ENCODE assay signal across 8 cellular contexts in the genomic region with DNA sequence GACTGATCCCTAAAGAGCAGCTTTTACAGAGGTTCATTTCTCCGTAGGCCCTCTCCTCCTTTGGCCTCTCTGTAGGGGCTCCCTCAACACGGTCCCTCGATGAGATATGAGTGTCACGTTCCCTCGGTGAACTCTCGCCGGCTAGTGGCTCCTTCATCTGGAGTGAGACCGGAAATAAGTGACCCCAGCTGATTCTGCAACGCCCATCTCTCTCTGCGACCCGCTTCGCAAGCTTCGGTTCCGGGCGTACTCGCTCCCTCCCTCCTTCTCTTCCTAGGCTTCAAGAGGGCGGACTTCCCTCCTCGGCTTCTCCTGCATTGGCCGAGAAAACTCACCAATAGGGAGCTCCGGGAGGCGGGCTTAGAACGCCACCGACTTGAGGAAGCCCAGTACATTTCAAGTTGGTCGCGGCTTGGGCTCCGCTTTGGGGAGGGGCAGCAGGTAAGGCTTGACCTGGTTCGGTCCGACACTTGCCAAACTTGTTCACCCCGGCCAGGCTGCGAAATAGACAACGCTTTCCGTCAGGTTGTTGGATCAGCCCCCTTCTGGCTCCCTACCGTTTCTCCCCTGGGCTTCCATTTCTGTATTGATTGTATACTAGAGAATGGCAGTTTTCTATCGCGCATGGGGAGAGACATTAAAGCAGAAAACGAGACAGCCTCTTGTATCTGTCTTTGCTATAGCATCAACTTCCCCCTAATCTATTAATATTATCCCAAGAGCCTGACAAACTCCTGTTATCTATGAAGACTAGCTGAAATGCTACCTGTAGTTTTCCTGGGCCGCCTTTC. TPM values are rescaled to one million over a fixed set of nuclear protein-coding genes. Genes with fewer than 3 reads are reported as not detected.
A peak's percentile ranks its signal among the peaks of the same experiment; 100 is the strongest.
DNase-seq lines count a peak whose midpoint lies in the region; ATAC-seq and TF ChIP-seq lines count a peak whose summit lies in the region.

TSS of gene ANKRD34A (minus strand) at position 248 of the 791 bp plus-strand sequence. CDS start 2,816 bp downstream, outside the sequence.
TSS of gene POLR3GL (plus strand) at position 363 of the 791 bp plus-strand sequence. CDS start 10,176 bp downstream, outside the sequence.

- H3K27ac Mint-ChIP-seq in activated T-cell treated with anti-CD3 and anti-CD28 coated beads, Interleukin-2, amount 50 U/mL, for 72 hours = peak within 1 kb of the TSS; percentile 94
- peak within 1 kb of the TSS; percentile 87 to 98 (median 92) for H3K27ac Mint-ChIP-seq in naive thymus-derived CD4-positive, alpha-beta T cell
- peak within 1 kb of the TSS; percentile 86 for H3K27ac Mint-ChIP-seq in stimulated activated memory B cell treated with anti-CD40 and anti-IgM and Interleukin-4, amounts not matched to agents 10 μg/mL and 1 μg/mL and 100 μg/mL, for 72 hours

- H3K4me3 ChIP-seq in DND-41 (ENCODE audit: low read depth in 1 of 2, low read length in 2 of 2) (peak within 1 kb of the TSS; percentile 64 to 80), Peyer's patch (peak within 1 kb of the TSS; percentile 39 to 70 (median 56)), fibroblast of lung (replicated peaks in 1 of 4; ENCODE audit: control extremely low read depth in 1 of 4, insufficient read depth in 1 of 4, low read depth in 3 of 4, low read length in 4 of 4) (peak within 1 kb of the TSS; percentile 65 to 92 (median 74))
- peak within 1 kb of the TSS; percentile 87 for H3K4me3 ChIP-seq in naive thymus-derived CD4-positive, alpha-beta T cell (ENCODE audit: low read length)

- DNase-seq in DND-41 = peak; percentile 93
- peak; percentile 85 for DNase-seq in KG1 (lab: John Stamatoyannopoulos, UW)
- peak; percentile 93 to 99 (median 98) for DNase-seq in Peyer's patch
- peak; percentile 90 to 95 for DNase-seq in activated T-cell treated with anti-CD3 and anti-CD28 coated beads, Interleukin-2, amount 50 U/mL, for 72 hours
- DNase-seq in fibroblast of lung (ENCODE audit: low read depth in 2 of 2) = peak; percentile 92 to 93
- peak; percentile 71 to 94 (median 89) for DNase-seq in naive thymus-derived CD4-positive, alpha-beta T cell

- H3K4me1 Mint-ChIP-seq in activated T-cell treated with anti-CD3 and anti-CD28 coated beads, Interleukin-2, amount 50 U/mL, for 72 hours (ENCODE audit: low read depth) = peaks cover 47% of the 10 kb centered on the region
- peaks cover 35 to 60% (median 54%) of the 10 kb centered on the region in 7 donors for H3K4me1 Mint-ChIP-seq in naive thymus-derived CD4-positive, alpha-beta T cell
- peaks cover 59% of the 10 kb centered on the region for H3K4me1 Mint-ChIP-seq in stimulated activated memory B cell treated with anti-CD40 and anti-IgM and Interleukin-4, amounts not matched to agents 10 μg/mL and 1 μg/mL and 100 μg/mL, for 72 hours

- H3K9me3 ChIP-seq in DND-41 (ENCODE audit: insufficient read depth, low read length, severe bottlenecking) (no peaks in the 10 kb centered on the region), Peyer's patch (peaks cover 0 to 4% (median 0%) of the 10 kb centered on the region in 4 donors), fibroblast of lung (ENCODE audit: control insufficient read depth, insufficient read depth, low read depth, low read length) (no peaks in the 10 kb centered on the region)
- no peaks in the 10 kb centered on the region for H3K9me3 ChIP-seq in naive thymus-derived CD4-positive, alpha-beta T cell (ENCODE audit: control insufficient read depth in 2 of 3, low read length in 3 of 3)

- H3K27ac ChIP-seq in DND-41 (ENCODE audit: low read length) (peak within 1 kb of the TSS; percentile 74), Peyer's patch (peak within 1 kb of the TSS; percentile 71 to 98 (median 84)), fibroblast of lung (ENCODE audit: insufficient read depth, low read length) (peak within 1 kb of the TSS; percentile 87)
- peak within 1 kb of the TSS; percentile 84 for H3K27ac ChIP-seq in naive thymus-derived CD4-positive, alpha-beta T cell (ENCODE audit: low read depth, low read length)

- TF ChIP-seq POLR2A in Peyer's patch (IDR thresholded peaks at IDR 0.05) = peak; percentile 81 to 94

- H3K4me3 Mint-ChIP-seq in activated T-cell treated with anti-CD3 and anti-CD28 coated beads, Interleukin-2, amount 50 U/mL, for 72 hours = peak within 1 kb of the TSS; percentile 90 to 94
- H3K4me3 Mint-ChIP-seq in naive thymus-derived CD4-positive, alpha-beta T cell = peak within 1 kb of the TSS; percentile 88 to 99 (median 96)
- H3K4me3 Mint-ChIP-seq in stimulated activated memory B cell treated with anti-CD40 and anti-IgM and Interleukin-4, amounts not matched to agents 10 μg/mL and 1 μg/mL and 100 μg/mL, for 72 hours = peak within 1 kb of the TSS; percentile 85

- H3K27me3 Mint-ChIP-seq in activated T-cell treated with anti-CD3 and anti-CD28 coated beads, Interleukin-2, amount 50 U/mL, for 72 hours (ENCODE audit: low read depth) = no peaks in the 10 kb centered on the region
- peaks cover 0 to 4% (median 0%) of the 10 kb centered on the region in 5 donors for H3K27me3 Mint-ChIP-seq in naive thymus-derived CD4-positive, alpha-beta T cell
- H3K27me3 Mint-ChIP-seq in stimulated activated memory B cell treated with anti-CD40 and anti-IgM and Interleukin-4, amounts not matched to agents 10 μg/mL and 1 μg/mL and 100 μg/mL, for 72 hours = no peaks in the 10 kb centered on the region

- peak within 1 kb of the TSS; percentile 98 for H3K4me2 ChIP-seq in DND-41 (ENCODE audit: insufficient read depth, low read length)
- peak within 1 kb of the TSS; percentile 82 for H3K4me2 ChIP-seq in fibroblast of lung (ENCODE audit: extremely low read depth, insufficient read depth, low read length)

- POLR2A ChIA-PET in naive thymus-derived CD4-positive, alpha-beta T cell (lab: Charles Lee) = interaction anchor here (0.6 to 8.0 kb wide), 32 partner anchors 8 to 140 kb away, joined by 3 to 164 read pairs (median 6); partner anchors contain the start of genes NUDT17, PEX11B, PIAS3 and POLR3C

- H3K4me1 ChIP-seq in DND-41 (ENCODE audit: insufficient read depth, low read length) (peaks cover 57% of the 10 kb centered on the region), Peyer's patch (peaks cover 8 to 46% (median 11%) of the 10 kb centered on the region in 4 donors), fibroblast of lung (ENCODE audit: control insufficient read depth, extremely low read depth, insufficient read depth, low read length) (peaks cover 29% of the 10 kb centered on the region)
- peaks cover 14 to 29% of the 10 kb centered on the region in 2 donors for H3K4me1 ChIP-seq in naive thymus-derived CD4-positive, alpha-beta T cell (ENCODE audit: control insufficient read depth in 2 of 2, insufficient read depth in 2 of 2, low read length in 2 of 2)

- peaks cover 2 to 11% of the 10 kb centered on the region in 2 donors for H3K36me3 Mint-ChIP-seq in activated T-cell treated with anti-CD3 and anti-CD28 coated beads, Interleukin-2, amount 50 U/mL, for 72 hours (ENCODE audit: insufficient read depth in 2 of 2)
- peaks cover 0 to 12% (median 10%) of the 10 kb centered on the region in 5 donors for H3K36me3 Mint-ChIP-seq in naive thymus-derived CD4-positive, alpha-beta T cell
- H3K36me3 Mint-ChIP-seq in stimulated activated memory B cell treated with anti-CD40 and anti-IgM and Interleukin-4, amounts not matched to agents 10 μg/mL and 1 μg/mL and 100 μg/mL, for 72 hours = peaks cover 12% of the 10 kb centered on the region

- H4K20me1 ChIP-seq in DND-41 (ENCODE audit: insufficient read depth, low read length) (no peaks in the 10 kb centered on the region; the same call in 1 of the 2 replicates), fibroblast of lung (ENCODE audit: control insufficient read depth, extremely low read depth, insufficient read depth, low read length) (no peaks in the 10 kb centered on the region)

- CTCF ChIA-PET in naive thymus-derived CD4-positive, alpha-beta T cell (lab: Charles Lee) = interaction anchor here (0.6 to 6.2 kb wide), 14 partner anchors 9 to 140 kb away, joined by 3 to 56 read pairs (median 4); partner anchors contain the start of genes NUDT17, POLR3C and RBM8A

- H3K9me3 Mint-ChIP-seq in activated T-cell treated with anti-CD3 and anti-CD28 coated beads, Interleukin-2, amount 50 U/mL, for 72 hours = no peaks in the 10 kb centered on the region
- peaks cover 0 to 8% (median 3%) of the 10 kb centered on the region in 11 donors for H3K9me3 Mint-ChIP-seq in naive thymus-derived CD4-positive, alpha-beta T cell
- H3K9me3 Mint-ChIP-seq in stimulated activated memory B cell treated with anti-CD40 and anti-IgM and Interleukin-4, amounts not matched to agents 10 μg/mL and 1 μg/mL and 100 μg/mL, for 72 hours = no peaks in the 10 kb centered on the region

- H3K27me3 ChIP-seq in DND-41 (ENCODE audit: insufficient read depth, low read length, poor library complexity) (peaks cover 26% of the 10 kb centered on the region), Peyer's patch (no peaks in the 10 kb centered on the region), fibroblast of lung (ENCODE audit: control insufficient read depth, insufficient read depth, low read length) (no peaks in the 10 kb centered on the region)
- H3K27me3 ChIP-seq in naive thymus-derived CD4-positive, alpha-beta T cell (ENCODE audit: control insufficient read depth in 2 of 2, insufficient read depth in 2 of 2, low read length in 2 of 2) = no peaks in the 10 kb centered on the region

- H3K9ac ChIP-seq in DND-41 (ENCODE audit: low read depth, low read length) (peak within 1 kb of the TSS; percentile 64), fibroblast of lung (ENCODE audit: insufficient read depth, low read length) (peak within 1 kb of the TSS; percentile 68)

- TF ChIP-seq CTCF in DND-41 (IDR thresholded peaks at IDR 0.05; ENCODE audit: borderline replicate concordance, extremely low read depth, low read length, poor library complexity, severe bottlenecking) = no peak
- TF ChIP-seq CTCF in Peyer's patch (IDR thresholded peaks at IDR 0.05) = peak in 1 of 6 experiments; percentile 14
- TF ChIP-seq CTCF in fibroblast of lung (conservative IDR thresholded peaks at IDR 0.05 in 1 of 2, IDR thresholded peaks at IDR 0.05 in 1 of 2; ENCODE audit: low read depth in 1 of 2, low read length in 2 of 2) = peak in 1 of 2 donors; percentile 11

- H3K36me3 ChIP-seq in DND-41 (ENCODE audit: insufficient read depth, low read length) (no peaks in the 10 kb centered on the region), Peyer's patch (no peaks in the 10 kb centered on the region), fibroblast of lung (ENCODE audit: control insufficient read depth, insufficient read depth, low read length) (peaks cover 1% of the 10 kb centered on the region)
- H3K36me3 ChIP-seq in naive thymus-derived CD4-positive, alpha-beta T cell (ENCODE audit: control insufficient read depth in 2 of 3, insufficient read depth in 3 of 3, low read length in 3 of 3) = no peaks in the 10 kb centered on the region

- H3K79me2 ChIP-seq in DND-41 (ENCODE audit: insufficient read depth, low read length) (0 out of 2 replicates have a peak, but pooled peaks cover 5% of the 10 kb centered on the region), fibroblast of lung (ENCODE audit: control insufficient read depth, insufficient read depth, low read length) (peaks cover 2% of the 10 kb centered on the region)

- H2AFZ ChIP-seq in DND-41 (ENCODE audit: low read depth, low read length) (peak within 1 kb of the TSS; percentile 87), fibroblast of lung (ENCODE audit: low read length) (peak within 1 kb of the TSS; percentile 94)

- ATAC-seq in DND-41 (ENCODE audit: insufficient read depth, low read depth) = peak; percentile 87
- ATAC-seq in GM21737 (IDR thresholded peaks at IDR 0.05; ENCODE audit: unreplicated experiment) = peak; percentile 92
- peak; percentile 89 to 91 for ATAC-seq in activated T-cell treated with anti-CD3 and anti-CD28 coated beads, Interleukin-2, amount 50 U/mL, for 72 hours (replicated peaks in 1 of 2)
- ATAC-seq in naive thymus-derived CD4-positive, alpha-beta T cell = peak; percentile 96
- ATAC-seq in stimulated activated memory B cell treated with anti-CD40 and anti-IgM and Interleukin-4, amounts not matched to agents 10 μg/mL and 1 μg/mL and 100 μg/mL, for 72 hours = peak; percentile 96

- intact Hi-C loops in naive thymus-derived CD4-positive, alpha-beta T cell (cut with micrococcal nuclease) = loop anchor here in 1 of 2 donors (1.0 to 5.0 kb wide), 5 partner anchors 8 to 46 kb away; partner anchors contain the start of genes PEX11B, RBM8A and TXNIP

RNA-seq across cellular contexts. Expression of gene ANKRD34A, which starts in this region (rescaled TPM):
- total RNA-seq in Peyer's patch (1 to 10 TPM in 1 of 4 donors, under 1 TPM in 1, not detected in 2; 0.54 to 3.7 TPM), fibroblast of lung (0.26 and 1.2 TPM in 2 replicates)
- total RNA-seq in activated T-cell treated with anti-CD3 and anti-CD28 coated beads, Interleukin-2, amount 50 U/mL, for 72 hours = 1 to 10 TPM; 2.6 to 3.6 TPM
- 1.9 and 2.6 TPM in 2 replicates for polyA plus RNA-seq in fibroblast of lung
- 2.8 and 4.1 TPM in 2 replicates for polyA plus RNA-seq in fibroblast of lung (2012)
- polyA minus RNA-seq in fibroblast of lung (ENCODE audit: low replicate concordance) = 2.6 and 4.5 TPM in 2 replicates
- total RNA-seq in naive thymus-derived CD4-positive, alpha-beta T cell = 1 to 10 TPM in 3 of 5 experiments, under 1 TPM in 2; 0.54 to 1.5 (median 1.2) TPM
- polyA plus RNA-seq in naive thymus-derived CD4-positive, alpha-beta T cell = under 1 TPM; 0.11 to 0.22 TPM

RNA-seq across cellular contexts. Expression of gene POLR3GL, which starts in this region (rescaled TPM):
- 10 to 100 TPM in 3 of 4 donors, 1 to 10 TPM in 1; 8.7 to 25.6 (median 12.5) TPM for total RNA-seq in Peyer's patch
- total RNA-seq in activated T-cell treated with anti-CD3 and anti-CD28 coated beads, Interleukin-2, amount 50 U/mL, for 72 hours = 10 to 100 TPM; 32.5 to 36.1 TPM
- 15.4 and 23.8 TPM in 2 replicates for total RNA-seq in fibroblast of lung
- polyA plus RNA-seq in fibroblast of lung = 22.6 and 23.3 TPM in 2 replicates
- polyA plus RNA-seq in fibroblast of lung (2012) = 37.3 and 38.6 TPM in 2 replicates
- 7.0 and 10.0 TPM in 2 replicates for polyA minus RNA-seq in fibroblast of lung (ENCODE audit: low replicate concordance)
- 10 to 100 TPM; 20.7 to 37.5 (median 25.5) TPM for total RNA-seq in naive thymus-derived CD4-positive, alpha-beta T cell
- 100 to 1,000 TPM in 1 of 2 donors, 10 to 100 TPM in 1; 99.6 to 113 TPM for polyA plus RNA-seq in naive thymus-derived CD4-positive, alpha-beta T cell

Comparison
In these comparisons a context has a peak if more than half of its experiments do, and no peak if none do; other contexts are left out.
1. Peak in every context shown above with its lines: DNase-seq, ATAC-seq, H3K4me3 ChIP-seq and H3K27ac ChIP-seq.